In genomic region chr7:12124028-12124427, GRCh38 we compare ENCODE assay signal across 23 cellular contexts.
A peak's percentile ranks its signal among the peaks of the same experiment; 100 is the strongest.
DNase-seq lines count a peak whose midpoint lies in the region; ATAC-seq, FAIRE-seq and TF ChIP-seq lines count a peak whose summit lies in the region.
"Had no signal": no experiment of that assay in that cellular context is flagged by ENCODE, and none has a peak within 500 bp of the region (broad histone marks: within the 10 kb centered on the region; RNA-seq: fewer than 3 reads in every experiment).

No MANE protein-coding gene starts in this region.

- no peaks in the 10 kb centered on the region for H3K27me3 Mint-ChIP-seq in mesothelial cell of epicardium (ENCODE audit: low read depth)
- H3K27me3 Mint-ChIP-seq: CD4-positive, CD25-positive, alpha-beta regulatory T cell had no signal

- no peaks in the 10 kb centered on the region for H3K27me3 ChIP-seq in PC-3 (ENCODE audit: low read length)
- H3K27me3 ChIP-seq in H1 (replicated peaks in 1 of 4; ENCODE audit: control insufficient read depth in 3 of 4, extremely low read depth in 1 of 4, insufficient read depth in 3 of 4, low read length in 3 of 4), result no peaks in the 10 kb centered on the region
- no peaks in the 10 kb centered on the region for H3K27me3 ChIP-seq in smooth muscle cell (ENCODE audit: low read depth)
- H3K27me3 ChIP-seq: BE2C had no signal

- WGBS in H1 (ENCODE audit: extremely low coverage in 1 of 2, insufficient coverage in 1 of 2, insufficient read length in 1 of 2, insufficient replicate concordance in 2 of 2, low coverage in 1 of 2, low lambda C conversion rate in 2 of 2, missing lambda C conversion rate in 1 of 2), 2 experiments, result 82% methylated on average over 6 of the region's 6 CpGs; no CpG with 5 or more reads in 1 of the 2 experiments
- WGBS in smooth muscle cell (ENCODE audit: low lambda C conversion rate), result 78% methylated on average over 6 of the region's 6 CpGs

- no peak overlapping the region for H2BK20ac ChIP-seq in H1 (ENCODE audit: low read length)

- no TSS peak for BruUV-seq in PC-3 (replicated peaks; lab: Mats Ljungman, UMichigan)

- no peak overlapping the region for H3K14ac ChIP-seq in H1 (ENCODE audit: insufficient read length)

- no peaks in the 10 kb centered on the region for H3K79me1 ChIP-seq in H1 (ENCODE audit: low read depth, low read length)

- no peak overlapping the region for H3K56ac ChIP-seq in H1 (replicated peaks; ENCODE audit: insufficient read length, low read depth, low read length)

- no peak overlapping the region for H2BK15ac ChIP-seq in H1 (ENCODE audit: low read length)

- H4K8ac ChIP-seq in H1 (ENCODE audit: extremely low read depth, insufficient read depth, low read length), result no peak overlapping the region

- no peak overlapping the region for H3K4me3 ChIP-seq in PC-3 (ENCODE audit: low read length)
- H3K4me3 ChIP-seq in H1 (ENCODE audit: extremely low read depth in 1 of 4, insufficient read depth in 2 of 4, low read depth in 3 of 4, low read length in 4 of 4), result no peak overlapping the region
- no peak overlapping the region for H3K4me3 ChIP-seq in smooth muscle cell
- H3K4me3 ChIP-seq: K562 had no signal

- TF ChIP-seq EP300 in H1 (IDR thresholded peaks at IDR 0.05; ENCODE audit: borderline replicate concordance in 1 of 2, low read depth in 2 of 2, low read length in 2 of 2), result no peak

- H2AFZ ChIP-seq in PC-3 (ENCODE audit: low read length), result peak overlapping the region; percentile 31; the same call in 1 of the 2 replicates
- H2AFZ ChIP-seq in H1 (ENCODE audit: low read length), result peak overlapping the region; percentile 86
- no peak overlapping the region for H2AFZ ChIP-seq in smooth muscle cell (ENCODE audit: low read depth)

- H4K20me1 ChIP-seq in PC-3 (ENCODE audit: low read length), result no peaks in the 10 kb centered on the region
- H4K20me1 ChIP-seq in H1 (replicated peaks in 1 of 2; ENCODE audit: control insufficient read depth in 1 of 2, insufficient read depth in 2 of 2, low read length in 2 of 2), result no peaks in the 10 kb centered on the region
- H4K20me1 ChIP-seq in smooth muscle cell (ENCODE audit: low read depth), result no peaks in the 10 kb centered on the region

- no peak overlapping the region for H4K91ac ChIP-seq in H1 (replicated peaks; ENCODE audit: insufficient read length, low read length)

- intact Hi-C loops in PC-3 (cut with micrococcal nuclease), result no loop called here

- DNase-seq in PC-3 (no peak), H1 (ENCODE audit: low read depth in 1 of 2, low spot score in 2 of 2) (no peak), mesothelial cell of epicardium (ENCODE audit: low spot score in 2 of 2, unreplicated experiment in 2 of 2) (no peak), smooth muscle cell (lab: John Stamatoyannopoulos, UW; ENCODE audit: unreplicated experiment) (no peak), hepatic stellate cell (ENCODE audit: low spot score) (no peak), DMS53 (lab: John Stamatoyannopoulos, UW) (no peak), putamen (ENCODE audit: low spot score) (no peak)
- DNase-seq: ACHN; BE2C; C1 segment of cervical spinal cord; CD4-positive, CD25-positive, alpha-beta regulatory T cell; CD8-positive, alpha-beta memory T cell; COR-L47; DMS 273 treated with DMSO at 0.1 percent for 48 hours; GOT3; HCEC 1CT; IMR-90 had no signal

- H3K4ac ChIP-seq in H1 (replicated peaks; ENCODE audit: insufficient read length, low read depth, low read length), result no peak overlapping the region

- H3K9me3 ChIP-seq in PC-3 (ENCODE audit: low read length), result no peaks in the 10 kb centered on the region
- H3K9me3 ChIP-seq in H1 (ENCODE audit: insufficient read depth in 2 of 2, low read depth in 1 of 2, low read length in 1 of 2), result no peaks in the 10 kb centered on the region
- no peaks in the 10 kb centered on the region for H3K9me3 ChIP-seq in smooth muscle cell (replicated peaks; ENCODE audit: low read depth)
- H3K9me3 ChIP-seq: BE2C had no signal

- no peak overlapping the region for H3K23ac ChIP-seq in H1 (ENCODE audit: insufficient read length)

- no peaks in the 10 kb centered on the region for H3K23me2 ChIP-seq in H1 (ENCODE audit: low read depth, low read length)

- H3K4me2 ChIP-seq in PC-3 (ENCODE audit: low read length) (peak overlapping the region; percentile 50), H1 (ENCODE audit: insufficient read depth in 1 of 2, low read depth in 2 of 2, low read length in 2 of 2) (no peak overlapping the region), smooth muscle cell (no peak overlapping the region)

- peaks cover 20% of the 10 kb centered on the region for H3K4me1 ChIP-seq in PC-3 (ENCODE audit: insufficient read depth, low read length)
- no peaks in the 10 kb centered on the region; a peak in 1 of 7 replicates for H3K4me1 ChIP-seq in H1 (replicated peaks in 1 of 4; ENCODE audit: control insufficient read depth in 3 of 4, insufficient read depth in 4 of 4, low read length in 3 of 4)
- peaks cover 14% of the 10 kb centered on the region for H3K4me1 ChIP-seq in smooth muscle cell (ENCODE audit: low read depth)

- 0 out of 2 replicates have a peak, but pooled peaks cover 3% of the 10 kb centered on the region for H3K9me2 ChIP-seq in PC-3 (replicated peaks; ENCODE audit: low read length)

- peaks cover 7% of the 10 kb centered on the region for H3K9me3 Mint-ChIP-seq in mesothelial cell of epicardium

- H4K5ac ChIP-seq in H1 (ENCODE audit: insufficient read length, low read depth, low read length), result no peak overlapping the region

- FAIRE-seq in H1 (lab: Jason Lieb, UNC), result no peak
- FAIRE-seq: A204.1, G401.6, GM12891, HTR-8/SVneo, K562 had no signal

- H3K79me2 ChIP-seq in PC-3 (ENCODE audit: low read length), result no peaks in the 10 kb centered on the region
- H3K79me2 ChIP-seq in H1 (ENCODE audit: control insufficient read depth in 1 of 2, insufficient read depth in 2 of 2, low read length in 2 of 2), result no peaks in the 10 kb centered on the region
- no peaks in the 10 kb centered on the region for H3K79me2 ChIP-seq in smooth muscle cell (ENCODE audit: low read depth)

- no peak overlapping the region for H2BK12ac ChIP-seq in H1 (ENCODE audit: low read depth, low read length)

- H2BK5ac ChIP-seq in H1 (ENCODE audit: low read depth, low read length), result no peak overlapping the region

- H3K18ac ChIP-seq in H1 (ENCODE audit: extremely low read depth, low read length), result no peak overlapping the region

- H2AK5ac ChIP-seq in H1 (ENCODE audit: low read depth, low read length), result no peak overlapping the region

- H3F3A ChIP-seq in PC-3 (ENCODE audit: low read length, unreplicated experiment) (no peaks in the 10 kb centered on the region), smooth muscle cell (ENCODE audit: low read depth) (no peaks in the 10 kb centered on the region)

- no peak for TF ChIP-seq POLR2A in H1 (IDR thresholded peaks at IDR 0.05; ENCODE audit: control extremely low read depth in 1 of 2, low read depth in 2 of 2, low read length in 2 of 2)

- H3K36me3 ChIP-seq in PC-3 (ENCODE audit: low read depth, low read length) (no peaks in the 10 kb centered on the region), H1 (ENCODE audit: control insufficient read depth in 2 of 4, insufficient read depth in 4 of 4, low read length in 3 of 4) (no peaks in the 10 kb centered on the region), smooth muscle cell (ENCODE audit: low read depth) (no peaks in the 10 kb centered on the region)
- H3K36me3 ChIP-seq: BE2C had no signal

- H3K27ac Mint-ChIP-seq in mesothelial cell of epicardium, result peak overlapping the region; percentile 41
- H3K27ac Mint-ChIP-seq: CD4-positive, CD25-positive, alpha-beta regulatory T cell; CD8-positive, alpha-beta memory T cell had no signal

- TF ChIP-seq CTCF in PC-3 (conservative IDR thresholded peaks at IDR 0.05; ENCODE audit: low read depth, low read length) (no peak), H1 (IDR thresholded peaks at IDR 0.05; ENCODE audit: control extremely low read depth in 1 of 3, insufficient read depth in 1 of 3, low read depth in 1 of 3, low read length in 3 of 3) (no peak), mesothelial cell of epicardium (IDR thresholded peaks at IDR 0.05; ENCODE audit: unreplicated experiment) (no peak), smooth muscle cell (IDR thresholded peaks at IDR 0.05; ENCODE audit: borderline replicate concordance, insufficient read depth, poor library complexity, severe bottlenecking) (no peak)

- no peak overlapping the region for H3K4me3 Mint-ChIP-seq in mesothelial cell of epicardium
- H3K4me3 Mint-ChIP-seq: CD4-positive, CD25-positive, alpha-beta regulatory T cell; CD8-positive, alpha-beta memory T cell had no signal

- H3K27ac ChIP-seq in PC-3 (ENCODE audit: low read length) (peak overlapping the region; percentile 74), H1 (ENCODE audit: low read depth, low read length) (no peak overlapping the region), smooth muscle cell (ENCODE audit: low read depth) (peak overlapping the region; percentile 45)

- no peak for ATAC-seq in PC-3
- ATAC-seq in GM19351 (IDR thresholded peaks at IDR 0.05; ENCODE audit: unreplicated experiment), result no peak
- ATAC-seq: K562 had no signal

- H3K36me3 Mint-ChIP-seq in mesothelial cell of epicardium, result peaks cover 7% of the 10 kb centered on the region
- H3K36me3 Mint-ChIP-seq: CD4-positive, CD25-positive, alpha-beta regulatory T cell had no signal

- H3K4me1 Mint-ChIP-seq in mesothelial cell of epicardium, result peaks cover 55% of the 10 kb centered on the region
- H3K4me1 Mint-ChIP-seq: CD4-positive, CD25-positive, alpha-beta regulatory T cell; CD8-positive, alpha-beta memory T cell had no signal

- H2BK120ac ChIP-seq in H1 (replicated peaks; ENCODE audit: low read depth, low read length), result no peak overlapping the region

- TF ChIP-seq RAD21 in H1 (IDR thresholded peaks at IDR 0.05 in 1 of 2, conservative IDR thresholded peaks at IDR 0.05 in 1 of 2; ENCODE audit: low read depth in 2 of 2, low read length in 2 of 2), result no peak

- H3K9ac ChIP-seq in PC-3 (ENCODE audit: low read length) (peak overlapping the region; percentile 14; the same call in 1 of the 2 replicates), H1 (replicated peaks in 1 of 4; ENCODE audit: extremely low read depth in 1 of 4, low read depth in 3 of 4, low read length in 3 of 4) (no peak overlapping the region), smooth muscle cell (ENCODE audit: low read depth) (no peak overlapping the region)

- POLR2A ChIA-PET in PC-3 (lab: Charles Lee; ENCODE audit: unreplicated experiment) (no interaction called here), H1 (lab: Charles Lee; ENCODE audit: partially characterized antibody) (no interaction called here)

- CTCF ChIA-PET in PC-3 (lab: Charles Lee), result no interaction called here
- CTCF ChIA-PET in H1 (lab: Charles Lee; ENCODE audit: partially characterized antibody), result interaction anchor here (1.8 kb wide), 1 partner anchor 12 kb away, joined by 4 read pairs; no protein-coding TSS in a partner anchor

TF ChIP-seq in H1, 55 proteins besides CTCF, POLR2A, EP300 and RAD21 (continues in another document):
- no peak for TF ChIP-seq MAFK (IDR thresholded peaks at IDR 0.05; ENCODE audit: low read depth, low read length)
- no peak for TF ChIP-seq RBBP5 (IDR thresholded peaks at IDR 0.05; ENCODE audit: borderline replicate concordance, low read depth, low read length)
- no peak for TF ChIP-seq ATF3 (IDR thresholded peaks at IDR 0.05; ENCODE audit: insufficient read depth, low read depth, low read length)
- TF ChIP-seq EGR1 (IDR thresholded peaks at IDR 0.05; ENCODE audit: borderline replicate concordance, low read depth, low read length), result no peak
